In genomic region chrX:44203791-44204190, GRCh38 we compare ENCODE assay signal across 23 cellular contexts.
A peak's percentile ranks its signal among the peaks of the same experiment; 100 is the strongest.
DNase-seq lines count a peak whose midpoint lies in the region; ATAC-seq and TF ChIP-seq lines count a peak whose summit lies in the region.
"Had no signal": no experiment of that assay in that cellular context is flagged by ENCODE, and none has a peak within 500 bp of the region (broad histone marks: within the 10 kb centered on the region; RNA-seq: fewer than 3 reads in every experiment).

No MANE protein-coding gene starts in this region.

- H3K27ac ChIP-seq in H9 (ENCODE audit: insufficient read length, low read depth, low read length) (no peak overlapping the region), PC-9 (no peak overlapping the region), foreskin keratinocyte (no peak overlapping the region)
- H3K27ac ChIP-seq: colonic mucosa, upper lobe of left lung had no signal

- no peaks in the 10 kb centered on the region for H3K36me3 ChIP-seq in PC-9 (ENCODE audit: low read depth)
- H3K36me3 ChIP-seq: colonic mucosa, upper lobe of left lung had no signal

- ATAC-seq in foreskin keratinocyte (no peak), left cardiac atrium (no peak)
- ATAC-seq: activated CD4-positive, alpha-beta T cell treated with anti-CD3 and anti-CD28 coated beads for 36 hours; activated T-cell treated with anti-CD3 and anti-CD28 coated beads, Interleukin-2, amount 50 U/mL, for 72 hours had no signal

- no peaks in the 10 kb centered on the region for H3F3A ChIP-seq in PC-9 (ENCODE audit: insufficient read depth, low read depth)

- no peak overlapping the region for H4K5ac ChIP-seq in H9 (ENCODE audit: insufficient read length, low read depth, low read length)

- H3K4me1 ChIP-seq in H9 (ENCODE audit: insufficient read depth, low read length) (no peaks in the 10 kb centered on the region), PC-9 (replicated peaks; ENCODE audit: insufficient read depth) (no peaks in the 10 kb centered on the region), foreskin keratinocyte (no peaks in the 10 kb centered on the region)
- H3K4me1 ChIP-seq: colonic mucosa, upper lobe of left lung had no signal

- no peaks in the 10 kb centered on the region for H3K36me3 Mint-ChIP-seq in Calu3 (ENCODE audit: insufficient read depth, unreplicated experiment)
- H3K36me3 Mint-ChIP-seq in H9 (ENCODE audit: insufficient read depth in 1 of 3, low read depth in 3 of 3) = peaks cover 0 to 4% (median 0%) of the 10 kb centered on the region in 3 experiments; a peak in 4 of 7 replicates
- H3K36me3 Mint-ChIP-seq in HFFc6 (ENCODE audit: low read depth) = no peaks in the 10 kb centered on the region
- H3K36me3 Mint-ChIP-seq: IgD-negative memory B cell had no signal

- no peak overlapping the region for H3T11ph ChIP-seq in H9 (ENCODE audit: low read length)

- peak; percentile 24 for DNase-seq in Calu3
- no peak for DNase-seq in H9
- no peak for DNase-seq in PC-9
- no peak for DNase-seq in foreskin keratinocyte
- no peak for DNase-seq in NOMO-1 (lab: John Stamatoyannopoulos, UW; ENCODE audit: unreplicated experiment in 2 of 2)
- no peak for DNase-seq in left cardiac atrium
- DNase-seq in HFFc6 = no peak
- DNase-seq in epidermal melanocyte (ENCODE audit: insufficient read length, low spot score) = no peak
- DNase-seq: activated CD4-positive, alpha-beta T cell treated with anti-CD3 and anti-CD28 coated beads for 36 hours; activated naive CD8-positive, alpha-beta T cell treated with anti-CD3 and anti-CD28 coated beads for 36 hours; activated T-cell treated with anti-CD3 and anti-CD28 coated beads, Interleukin-2, amount 50 U/mL, for 72 hours; AML-193; colonic mucosa; EL; hippocampal formation; kidney; MV-4-11; NCI-H1694 treated with DMSO at 0.1 percent for 48 hours; NCI-H446; occipital lobe; SHP77 treated with DMSO at 0.1 percent for 48 hours; upper lobe of left lung had no signal

- no peak for TF ChIP-seq CTCF in Calu3 (IDR thresholded peaks at IDR 0.05; ENCODE audit: unreplicated experiment)
- peak; percentile 54; the same call in 2 of the 3 replicates for TF ChIP-seq CTCF in H9 (conservative IDR thresholded peaks at IDR 0.05)
- TF ChIP-seq CTCF in PC-9 (conservative IDR thresholded peaks at IDR 0.05) = peak; percentile 24; the same call in 1 of the 2 replicates
- peak; percentile 40 for TF ChIP-seq CTCF in foreskin keratinocyte (conservative IDR thresholded peaks at IDR 0.05)
- no peak for TF ChIP-seq CTCF in HFFc6 (IDR thresholded peaks at IDR 0.05)

- H2BK20ac ChIP-seq in H9 (ENCODE audit: low read depth, low read length, poor library complexity, severe bottlenecking) = no peak overlapping the region

- H2BK12ac ChIP-seq in H9 (ENCODE audit: insufficient read length, low read depth, low read length) = no peak overlapping the region

- POLR2A ChIA-PET in PC-9 (lab: Charles Lee; ENCODE audit: unreplicated experiment) = no interaction called here

- H3K9me2 ChIP-seq in PC-9 (ENCODE audit: insufficient read depth) = no peaks in the 10 kb centered on the region

- no peak overlapping the region for H3K9ac ChIP-seq in H9 (ENCODE audit: extremely low read depth, insufficient read length, low read length)

- H3K23me2 ChIP-seq in H9 (ENCODE audit: insufficient read length, low read depth, low read length, poor library complexity, severe bottlenecking) = no peaks in the 10 kb centered on the region

- no peak overlapping the region for H3K14ac ChIP-seq in H9 (ENCODE audit: insufficient read depth, low read length)

- BruUV-seq in Calu3 (replicated peaks; lab: Mats Ljungman, UMichigan) = no TSS peak
- no TSS peak for BruUV-seq in PC-9 (replicated peaks; lab: Mats Ljungman, UMichigan)

- H3K9me3 ChIP-seq in H9 (ENCODE audit: control insufficient read depth, low read depth, low read length) (peaks cover 15% of the 10 kb centered on the region), PC-9 (ENCODE audit: insufficient read depth, low read depth) (no peaks in the 10 kb centered on the region)
- H3K9me3 ChIP-seq: colonic mucosa, upper lobe of left lung had no signal

- H3K18ac ChIP-seq in H9 (ENCODE audit: insufficient read length, low read depth, low read length) = no peak overlapping the region

- intact Hi-C loops in Calu3 (cut with micrococcal nuclease; ENCODE audit: unreplicated experiment) = loop anchor here (5.0 kb wide), 1 partner anchor 246 kb away; no protein-coding TSS in a partner anchor
- intact Hi-C loops in PC-9 (cut with micrococcal nuclease; ENCODE audit: unreplicated experiment) = no loop called here
- intact Hi-C loops in left cardiac atrium (cut with DNase I) = no loop called here

- H3K9me3 Mint-ChIP-seq in Calu3 (ENCODE audit: low read depth, unreplicated experiment) = no peaks in the 10 kb centered on the region
- peaks cover 67 to 84% of the 10 kb centered on the region in 2 experiments for H3K9me3 Mint-ChIP-seq in H9
- H3K9me3 Mint-ChIP-seq in HFFc6 = no peaks in the 10 kb centered on the region
- H3K9me3 Mint-ChIP-seq: activated T-cell treated with anti-CD3 and anti-CD28 coated beads, Interleukin-2, amount 50 U/mL, for 72 hours; IgD-negative memory B cell had no signal

- no peak overlapping the region for H3K4ac ChIP-seq in H9 (ENCODE audit: low read depth, low read length)

- H2BK5ac ChIP-seq in H9 (ENCODE audit: insufficient read length, low read length) = no peak overlapping the region

- H2BK15ac ChIP-seq in H9 (ENCODE audit: low read depth, low read length) = no peak overlapping the region

- H2AFZ ChIP-seq in H9 (ENCODE audit: low read length) (no peak overlapping the region), PC-9 (no peak overlapping the region)

- H4K8ac ChIP-seq in H9 (replicated peaks; ENCODE audit: insufficient read length, low read depth, low read length) = no peak overlapping the region

- CTCF ChIA-PET in Calu3 (lab: Charles Lee) = interaction anchor here (0.6 to 1.3 kb wide), 4 partner anchors 21 to 245 kb away, joined by 3 to 6 read pairs (median 4); no protein-coding TSS in a partner anchor
- CTCF ChIA-PET in PC-9 (lab: Charles Lee) = no interaction called here

- no peak overlapping the region for H3K27ac Mint-ChIP-seq in Calu3 (ENCODE audit: unreplicated experiment)
- no peak overlapping the region for H3K27ac Mint-ChIP-seq in H9
- no peak overlapping the region for H3K27ac Mint-ChIP-seq in HFFc6
- H3K27ac Mint-ChIP-seq: activated CD4-positive, alpha-beta T cell treated with anti-CD3 and anti-CD28 coated beads for 36 hours; activated naive CD8-positive, alpha-beta T cell treated with anti-CD3 and anti-CD28 coated beads for 36 hours; activated T-cell treated with anti-CD3 and anti-CD28 coated beads, Interleukin-2, amount 50 U/mL, for 72 hours; IgD-negative memory B cell had no signal

- H3K4me2 ChIP-seq in H9 (ENCODE audit: insufficient read depth, insufficient read length, low read length) (no peak overlapping the region), PC-9 (no peak overlapping the region)

- H4K20me1 ChIP-seq in H9 (ENCODE audit: control insufficient read depth, insufficient read depth, insufficient read length) = no peaks in the 10 kb centered on the region
- no peaks in the 10 kb centered on the region for H4K20me1 ChIP-seq in PC-9 (ENCODE audit: insufficient read depth)

- no peak overlapping the region for H3K4me3 ChIP-seq in PC-9
- H3K4me3 ChIP-seq: colonic mucosa, upper lobe of left lung had no signal

- H3K4me3 Mint-ChIP-seq in Calu3 (ENCODE audit: low read depth, unreplicated experiment) (no peak overlapping the region), H9 (no peak overlapping the region), HFFc6 (no peak overlapping the region)
- H3K4me3 Mint-ChIP-seq: activated CD4-positive, alpha-beta T cell treated with anti-CD3 and anti-CD28 coated beads for 36 hours; activated naive CD8-positive, alpha-beta T cell treated with anti-CD3 and anti-CD28 coated beads for 36 hours; activated T-cell treated with anti-CD3 and anti-CD28 coated beads, Interleukin-2, amount 50 U/mL, for 72 hours had no signal

- H3K27me3 Mint-ChIP-seq in Calu3 (ENCODE audit: unreplicated experiment) = no peaks in the 10 kb centered on the region
- no peaks in the 10 kb centered on the region for H3K27me3 Mint-ChIP-seq in H9 (ENCODE audit: low read depth)
- H3K27me3 Mint-ChIP-seq in HFFc6 (ENCODE audit: insufficient read depth) = peaks cover 1% of the 10 kb centered on the region; the same call in 1 of the 2 replicates
- H3K27me3 Mint-ChIP-seq: activated CD4-positive, alpha-beta T cell treated with anti-CD3 and anti-CD28 coated beads for 36 hours; activated naive CD8-positive, alpha-beta T cell treated with anti-CD3 and anti-CD28 coated beads for 36 hours had no signal

- H3K4me1 Mint-ChIP-seq in Calu3 (ENCODE audit: low read depth, unreplicated experiment) (no peaks in the 10 kb centered on the region), H9 (no peaks in the 10 kb centered on the region; a peak in 1 of 4 replicates), HFFc6 (ENCODE audit: low read depth) (no peaks in the 10 kb centered on the region)
- H3K4me1 Mint-ChIP-seq: activated CD4-positive, alpha-beta T cell treated with anti-CD3 and anti-CD28 coated beads for 36 hours; IgD-negative memory B cell had no signal

- no peak overlapping the region for H4K91ac ChIP-seq in H9 (ENCODE audit: insufficient read length, low read depth, low read length)

- no CpG with 5 or more reads among the region's 1 CpG for WGBS in H9 (ENCODE audit: extremely low coverage, insufficient read length, low lambda C conversion rate)

- H3K27me3 ChIP-seq in H9 (ENCODE audit: insufficient read depth, low read length) (no peaks in the 10 kb centered on the region), PC-9 (ENCODE audit: insufficient read depth, low read depth) (no peaks in the 10 kb centered on the region), foreskin keratinocyte (no peaks in the 10 kb centered on the region)
- H3K27me3 ChIP-seq: colonic mucosa, upper lobe of left lung had no signal

- no peaks in the 10 kb centered on the region for H3K79me2 ChIP-seq in H9 (ENCODE audit: insufficient read depth, low read length)
- no peaks in the 10 kb centered on the region for H3K79me2 ChIP-seq in PC-9 (ENCODE audit: low read depth)

- no peak overlapping the region for H3K23ac ChIP-seq in H9 (ENCODE audit: insufficient read length, low read depth, low read length)

- no peak overlapping the region for H3K56ac ChIP-seq in H9 (ENCODE audit: insufficient read length, low read depth, low read length)

- no peak overlapping the region for H2AK5ac ChIP-seq in H9 (ENCODE audit: insufficient read length, low read length)

- H2BK120ac ChIP-seq in H9 (ENCODE audit: low read depth, low read length, poor library complexity, severe bottlenecking) = no peak overlapping the region

- no peaks in the 10 kb centered on the region for H3K79me1 ChIP-seq in H9 (ENCODE audit: insufficient read depth, low read depth, low read length, poor library complexity, severe bottlenecking)

Comparison
In these comparisons a context has a peak if more than half of its experiments do, and no peak if none do; other contexts are left out.
1. CTCF ChIP-seq: peak in H9 (single experiment), PC-9 (single experiment) and foreskin keratinocyte (single experiment); none in Calu3 (single experiment) and HFFc6 (single experiment).